Comparison of ENCODE assay signal across 1 cellular context in genomic region chr6:125839471-125839870, GRCh38.
TF ChIP-seq lines count a peak whose summit lies in the region.

No MANE protein-coding gene starts in this region.

TF ChIP-seq in HEK293, 187 proteins besides CTCF, POLR2A, EP300 and RAD21 (continued from another document):
- TF ChIP-seq, protein P1, sequence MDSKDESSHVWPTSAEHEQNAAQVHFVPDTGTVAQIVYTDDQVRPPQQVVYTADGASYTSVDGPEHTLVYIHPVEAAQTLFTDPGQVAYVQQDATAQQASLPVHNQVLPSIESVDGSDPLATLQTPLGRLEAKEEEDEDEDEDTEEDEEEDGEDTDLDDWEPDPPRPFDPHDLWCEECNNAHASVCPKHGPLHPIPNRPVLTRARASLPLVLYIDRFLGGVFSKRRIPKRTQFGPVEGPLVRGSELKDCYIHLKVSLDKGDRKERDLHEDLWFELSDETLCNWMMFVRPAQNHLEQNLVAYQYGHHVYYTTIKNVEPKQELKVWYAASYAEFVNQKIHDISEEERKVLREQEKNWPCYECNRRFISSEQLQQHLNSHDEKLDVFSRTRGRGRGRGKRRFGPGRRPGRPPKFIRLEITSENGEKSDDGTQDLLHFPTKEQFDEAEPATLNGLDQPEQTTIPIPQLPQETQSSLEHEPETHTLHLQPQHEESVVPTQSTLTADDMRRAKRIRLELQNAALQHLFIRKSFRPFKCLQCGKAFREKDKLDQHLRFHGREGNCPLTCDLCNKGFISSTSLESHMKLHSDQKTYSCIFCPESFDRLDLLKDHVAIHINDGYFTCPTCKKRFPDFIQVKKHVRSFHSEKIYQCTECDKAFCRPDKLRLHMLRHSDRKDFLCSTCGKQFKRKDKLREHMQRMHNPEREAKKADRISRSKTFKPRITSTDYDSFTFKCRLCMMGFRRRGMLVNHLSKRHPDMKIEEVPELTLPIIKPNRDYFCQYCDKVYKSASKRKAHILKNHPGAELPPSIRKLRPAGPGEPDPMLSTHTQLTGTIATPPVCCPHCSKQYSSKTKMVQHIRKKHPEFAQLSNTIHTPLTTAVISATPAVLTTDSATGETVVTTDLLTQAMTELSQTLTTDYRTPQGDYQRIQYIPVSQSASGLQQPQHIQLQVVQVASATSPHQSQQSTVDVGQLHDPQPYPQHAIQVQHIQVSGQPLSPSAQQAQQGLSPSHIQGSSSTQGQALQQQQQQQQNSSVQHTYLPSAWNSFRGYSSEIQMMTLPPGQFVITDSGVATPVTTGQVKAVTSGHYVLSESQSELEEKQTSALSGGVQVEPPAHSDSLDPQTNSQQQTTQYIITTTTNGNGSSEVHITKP (tag by site-specific recombination; IDR thresholded peaks at IDR 0.05) = peak; percentile 24; the same call in 1 of the 2 replicates
- TF ChIP-seq ZNF202 (tag by site-specific recombination; IDR thresholded peaks at IDR 0.05; ENCODE audit: borderline replicate concordance) (no peak), ZBTB8A (tag by site-specific recombination; IDR thresholded peaks at IDR 0.05) (0 out of 2 replicates have a peak, but pooled peaks have one; percentile 9), ZNF843 (tag by site-specific recombination; IDR thresholded peaks at IDR 0.05) (0 out of 2 replicates have a peak, but pooled peaks have one; percentile 41), ZNF132 (tag by site-specific recombination; IDR thresholded peaks at IDR 0.05; ENCODE audit: borderline replicate concordance) (no peak), ZNF366 (tag by site-specific recombination; conservative IDR thresholded peaks at IDR 0.05) (peak; percentile 65), ZNF629 (tag by site-specific recombination; IDR thresholded peaks at IDR 0.05) (peak; percentile 92), WT1 (tag by site-specific recombination; IDR thresholded peaks at IDR 0.05) (0 out of 2 replicates have a peak, but pooled peaks have one; percentile 13), SP7 (tag by site-specific recombination; IDR thresholded peaks at IDR 0.05) (peak; percentile 89), ZFP37 (tag by site-specific recombination; IDR thresholded peaks at IDR 0.05) (0 out of 2 replicates have a peak, but pooled peaks have one; percentile 23), ZNF600 (tag by site-specific recombination; IDR thresholded peaks at IDR 0.05) (peak; percentile 76), SETDB1 (IDR thresholded peaks at IDR 0.05; ENCODE audit: insufficient read length, low read length) (no peak), MYNN (tag by site-specific recombination; IDR thresholded peaks at IDR 0.05; ENCODE audit: borderline replicate concordance) (no peak), ZIC2 (tag by site-specific recombination; IDR thresholded peaks at IDR 0.05) (no peak), ZNF670 (tag by site-specific recombination; IDR thresholded peaks at IDR 0.05; ENCODE audit: low read depth) (no peak), ZNF768 (tag by site-specific recombination; IDR thresholded peaks at IDR 0.05) (no peak), SP3 (tag by site-specific recombination; IDR thresholded peaks at IDR 0.05) (0 out of 2 replicates have a peak, but pooled peaks have one; percentile 11)
- TF ChIP-seq, protein P2, sequence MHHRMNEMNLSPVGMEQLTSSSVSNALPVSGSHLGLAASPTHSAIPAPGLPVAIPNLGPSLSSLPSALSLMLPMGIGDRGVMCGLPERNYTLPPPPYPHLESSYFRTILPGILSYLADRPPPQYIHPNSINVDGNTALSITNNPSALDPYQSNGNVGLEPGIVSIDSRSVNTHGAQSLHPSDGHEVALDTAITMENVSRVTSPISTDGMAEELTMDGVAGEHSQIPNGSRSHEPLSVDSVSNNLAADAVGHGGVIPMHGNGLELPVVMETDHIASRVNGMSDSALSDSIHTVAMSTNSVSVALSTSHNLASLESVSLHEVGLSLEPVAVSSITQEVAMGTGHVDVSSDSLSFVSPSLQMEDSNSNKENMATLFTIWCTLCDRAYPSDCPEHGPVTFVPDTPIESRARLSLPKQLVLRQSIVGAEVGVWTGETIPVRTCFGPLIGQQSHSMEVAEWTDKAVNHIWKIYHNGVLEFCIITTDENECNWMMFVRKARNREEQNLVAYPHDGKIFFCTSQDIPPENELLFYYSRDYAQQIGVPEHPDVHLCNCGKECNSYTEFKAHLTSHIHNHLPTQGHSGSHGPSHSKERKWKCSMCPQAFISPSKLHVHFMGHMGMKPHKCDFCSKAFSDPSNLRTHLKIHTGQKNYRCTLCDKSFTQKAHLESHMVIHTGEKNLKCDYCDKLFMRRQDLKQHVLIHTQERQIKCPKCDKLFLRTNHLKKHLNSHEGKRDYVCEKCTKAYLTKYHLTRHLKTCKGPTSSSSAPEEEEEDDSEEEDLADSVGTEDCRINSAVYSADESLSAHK (tag by site-specific recombination; IDR thresholded peaks at IDR 0.05) = no peak
